1 cellular context compared by ENCODE assay signal in the genomic region with DNA sequence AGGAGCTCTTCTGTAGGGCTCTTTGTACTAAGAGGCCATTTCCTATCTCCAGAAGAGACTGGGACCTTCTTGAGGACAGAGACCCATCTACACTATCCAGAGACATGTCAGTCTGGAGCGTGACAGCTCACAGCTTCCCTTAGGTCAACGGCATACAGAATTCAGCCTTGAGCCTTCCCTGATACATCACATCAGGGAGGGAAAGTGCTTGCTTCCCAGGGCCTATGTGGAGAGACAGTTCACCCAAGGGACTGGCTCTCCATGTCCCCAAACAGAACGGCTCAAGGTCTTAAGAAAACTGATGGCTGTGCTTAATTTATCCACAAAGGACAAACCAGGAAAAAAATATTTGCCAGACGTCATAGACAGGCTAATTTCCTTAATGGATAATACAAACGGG.
A peak's percentile ranks its signal among the peaks of the same experiment; 100 is the strongest.
TF ChIP-seq lines count a peak whose summit lies in the region.

No MANE protein-coding gene starts in this region.

TF ChIP-seq in HepG2, 621 proteins besides CTCF, POLR2A, EP300 and RAD21:
- no peak for TF ChIP-seq SAP130 (CRISPR knock-in tag; IDR thresholded peaks at IDR 0.05; ENCODE audit: low read depth)
- TF ChIP-seq PAF1 (CRISPR knock-in tag; IDR thresholded peaks at IDR 0.05), result 0 out of 2 replicates have a peak, but pooled peaks have one; percentile 37
- no peak for TF ChIP-seq NCOA1 (CRISPR knock-in tag; IDR thresholded peaks at IDR 0.05)
- no peak for TF ChIP-seq ZNF296 (CRISPR knock-in tag; conservative IDR thresholded peaks at IDR 0.05)
- TF ChIP-seq RBM22 (optimal IDR thresholded peaks at IDR 0.05; ENCODE audit: low read length), result peak; percentile 80
- no peak for TF ChIP-seq ZNF720 (CRISPR knock-in tag; IDR thresholded peaks at IDR 0.05)
- TF ChIP-seq SIX4 (CRISPR knock-in tag; IDR thresholded peaks at IDR 0.05), result no peak
TF ChIP-seq in HepG2: peak in this region for 2.
